In the genomic region with DNA sequence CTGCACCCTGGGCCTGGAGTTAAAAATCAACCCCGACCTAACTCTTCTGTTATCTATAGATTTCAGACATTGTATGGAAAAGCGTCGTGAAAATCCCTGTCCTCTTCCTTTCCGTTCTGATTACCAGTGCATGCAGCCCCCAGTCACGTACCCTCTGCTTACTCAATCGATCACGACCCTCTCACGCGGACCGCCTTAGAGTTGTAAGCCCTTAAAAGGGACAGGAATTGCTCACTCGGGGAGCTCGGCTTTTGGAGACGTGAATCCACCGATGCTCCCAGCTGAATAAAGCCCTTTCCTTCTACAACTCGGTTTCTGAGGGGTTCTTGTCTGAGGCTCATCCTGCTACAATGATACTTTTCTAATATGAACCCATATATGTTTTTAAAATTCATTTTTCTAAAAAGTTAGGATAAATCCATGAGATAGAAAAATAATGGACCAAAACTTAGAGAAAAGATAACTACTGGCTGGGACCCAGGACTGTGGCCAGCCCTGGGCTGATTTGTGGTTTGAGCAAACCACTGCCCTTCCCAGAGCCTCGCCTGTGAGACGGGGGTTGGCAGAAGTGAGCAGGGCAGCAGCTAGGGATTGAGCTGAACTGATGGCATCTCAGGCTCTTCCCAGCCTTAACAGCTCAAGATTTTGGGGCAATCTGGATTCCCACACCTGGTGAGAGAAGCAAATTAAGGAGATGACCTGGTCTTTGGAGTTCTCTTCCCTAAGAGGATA, we compare ENCODE assay signal across 14 cellular contexts. TPM values are rescaled to one million over a fixed set of nuclear protein-coding genes. Genes with fewer than 3 reads are reported as not detected.
A peak's percentile ranks its signal among the peaks of the same experiment; 100 is the strongest.
DNase-seq lines count a peak whose midpoint lies in the region; ATAC-seq, FAIRE-seq and TF ChIP-seq lines count a peak whose summit lies in the region.
"Had no signal": no experiment of that assay in that cellular context is flagged by ENCODE, and none has a peak within 500 bp of the region (broad histone marks: within the 10 kb centered on the region; RNA-seq: fewer than 3 reads in every experiment).

No MANE protein-coding gene starts in this region.

- POLR2A ChIA-PET in PC-9 (lab: Charles Lee; ENCODE audit: unreplicated experiment) (no interaction called here), K562 (lab: Yijun Ruan, JAX) (interaction anchor here (0.7 to 1.7 kb wide), 3 partner anchors 13 to 30 kb away, joined by 3 to 5 read pairs (median 3); no protein-coding TSS in a partner anchor)

- no peak overlapping the region for H3K4me2 ChIP-seq in GM23248 (ENCODE audit: unreplicated experiment)
- H3K4me2 ChIP-seq in PC-9: peak overlapping the region; percentile 85
- no peak overlapping the region for H3K4me2 ChIP-seq in K562 (ENCODE audit: insufficient read depth, low read length)

- H3K9me2 ChIP-seq in GM23248 (ENCODE audit: insufficient read depth) (no peaks in the 10 kb centered on the region), PC-9 (ENCODE audit: insufficient read depth) (no peaks in the 10 kb centered on the region)

- CTCF ChIA-PET in PC-9 (lab: Charles Lee): no interaction called here
- CTCF ChIA-PET in K562 (lab: Yijun Ruan, JAX; ENCODE audit: low intra/inter-chr PET ratio): interaction anchor here (0.9 to 1.2 kb wide), 2 partner anchors 157 to 193 kb away, joined by 3 to 4 read pairs; no protein-coding TSS in a partner anchor

- no peak overlapping the region for H3K27ac ChIP-seq in GM23248
- peak overlapping the region; percentile 100; the same call in 1 of the 2 replicates for H3K27ac ChIP-seq in PC-9
- H3K27ac ChIP-seq in K562 (ENCODE audit: extremely low read depth, low read depth, low read length): no peak overlapping the region
- peak overlapping the region; percentile 46 for H3K27ac ChIP-seq in subcutaneous abdominal adipose tissue (ENCODE audit: low read depth, low read length)
- H3K27ac ChIP-seq: dorsolateral prefrontal cortex, uterus had no signal

- no peaks in the 10 kb centered on the region for H4K20me1 ChIP-seq in GM23248 (ENCODE audit: insufficient read depth)
- no peaks in the 10 kb centered on the region for H4K20me1 ChIP-seq in PC-9 (ENCODE audit: insufficient read depth)
- H4K20me1 ChIP-seq in K562 (replicated peaks; ENCODE audit: control insufficient read depth, insufficient read depth, low read length): no peaks in the 10 kb centered on the region

- no peak for TF ChIP-seq EP300 in K562 (IDR thresholded peaks at IDR 0.05; ENCODE audit: low read length)

- TF ChIP-seq POLR2A in K562 (conservative IDR thresholded peaks at IDR 0.05): no peak

- H3K36me3 ChIP-seq in GM23248 (ENCODE audit: low read depth): no peaks in the 10 kb centered on the region
- H3K36me3 ChIP-seq in PC-9 (ENCODE audit: low read depth): no peaks in the 10 kb centered on the region
- H3K36me3 ChIP-seq in K562 (ENCODE audit: control insufficient read depth, insufficient read depth, low read length): no peaks in the 10 kb centered on the region
- H3K36me3 ChIP-seq in subcutaneous abdominal adipose tissue (ENCODE audit: control insufficient read depth in 5 of 5, insufficient read depth in 5 of 5, low read length in 5 of 5): no peaks in the 10 kb centered on the region
- H3K36me3 ChIP-seq: uterus had no signal

- H3F3A ChIP-seq in GM23248 (ENCODE audit: insufficient read depth): peaks cover 32% of the 10 kb centered on the region
- H3F3A ChIP-seq in PC-9 (ENCODE audit: insufficient read depth, low read depth): peaks cover 34% of the 10 kb centered on the region

- H2AFZ ChIP-seq in GM23248 (no peak overlapping the region), PC-9 (no peak overlapping the region), K562 (ENCODE audit: low read depth, low read length) (no peak overlapping the region)

- intact Hi-C loops in PC-9 (cut with micrococcal nuclease; ENCODE audit: unreplicated experiment): loop anchor here (5.0 kb wide), 2 partner anchors 275 to 370 kb away; partner anchors contain the start of gene DNAJC16
- intact Hi-C loops in K562 (cut with micrococcal nuclease): loop anchor here (2.0 kb wide), 1 partner anchor 150 kb away; no protein-coding TSS in a partner anchor

- in situ Hi-C loops in GM23248 (cut with MboI) (no loop called here), K562 (cut with MboI) (no loop called here)

- H3K9me3 ChIP-seq in GM23248 (ENCODE audit: low read depth) (no peaks in the 10 kb centered on the region), PC-9 (ENCODE audit: insufficient read depth, low read depth) (no peaks in the 10 kb centered on the region), K562 (replicated peaks; ENCODE audit: control insufficient read depth, insufficient read depth, low read depth, low read length) (no peaks in the 10 kb centered on the region), subcutaneous abdominal adipose tissue (ENCODE audit: control insufficient read depth in 5 of 5, low read length in 5 of 5) (no peaks in the 10 kb centered on the region)
- H3K9me3 ChIP-seq: uterus had no signal

- H3K9ac ChIP-seq in GM23248: no peak overlapping the region
- 0 out of 4 replicates have a peak overlapping the region, but pooled peaks of 1 of the 2 experiments have one; percentile 68 for H3K9ac ChIP-seq in K562 (ENCODE audit: insufficient read depth in 1 of 2, low read depth in 2 of 2, low read length in 2 of 2)
- peak overlapping the region in 1 of 5 donors; percentile 59 for H3K9ac ChIP-seq in subcutaneous abdominal adipose tissue (ENCODE audit: low read length in 5 of 5)

- H3K27me3 ChIP-seq in GM23248 (replicated peaks; ENCODE audit: insufficient read depth) (no peaks in the 10 kb centered on the region), PC-9 (ENCODE audit: insufficient read depth, low read depth) (no peaks in the 10 kb centered on the region), K562 (ENCODE audit: control insufficient read depth in 2 of 2, insufficient read depth in 2 of 2, low read length in 2 of 2) (no peaks in the 10 kb centered on the region), subcutaneous abdominal adipose tissue (ENCODE audit: control insufficient read depth in 5 of 5, insufficient read depth in 4 of 5, low read length in 5 of 5) (no peaks in the 10 kb centered on the region)
- H3K27me3 ChIP-seq: dorsolateral prefrontal cortex, uterus had no signal

- WGBS in GM23248 (ENCODE audit: low coverage in 1 of 2, low lambda C conversion rate in 2 of 2, missing lambda C conversion rate in 2 of 2), 2 experiments: 85 to 87% methylated on average over 17 of the region's 17 CpGs
- WGBS in K562 (ENCODE audit: insufficient coverage, low coverage, missing lambda C conversion rate): 35% methylated on average over 17 of the region's 17 CpGs

- BruUV-seq in PC-9 (replicated peaks; lab: Mats Ljungman, UMichigan) (no TSS peak), K562 (replicated peaks; lab: Mats Ljungman, UMichigan) (no TSS peak)

- TF ChIP-seq RAD21 in K562 (CRISPR knock-in tag; conservative IDR thresholded peaks at IDR 0.05 in 1 of 2, IDR thresholded peaks at IDR 0.05 in 1 of 2): no peak

- H3K4me3 ChIP-seq in GM23248 (no peak overlapping the region), PC-9 (no peak overlapping the region; the same call in 1 of the 2 replicates), K562 (no peak overlapping the region), subcutaneous abdominal adipose tissue (ENCODE audit: low read depth in 1 of 5, low read length in 5 of 5) (no peak overlapping the region)
- H3K4me3 ChIP-seq: dorsolateral prefrontal cortex, uterus had no signal

- FAIRE-seq in K562 (lab: Jason Lieb, UNC): no peak

- no peak for ATAC-seq in K562
- no peak for ATAC-seq in GM21723 (IDR thresholded peaks at IDR 0.05; ENCODE audit: unreplicated experiment)
- ATAC-seq: right cardiac atrium had no signal

- H3K4me1 ChIP-seq in GM23248 (ENCODE audit: insufficient read depth) (peaks cover 54% of the 10 kb centered on the region), PC-9 (replicated peaks; ENCODE audit: insufficient read depth) (peaks cover 51% of the 10 kb centered on the region), K562 (replicated peaks in 1 of 2; ENCODE audit: control insufficient read depth in 2 of 2, insufficient read depth in 2 of 2, low read length in 2 of 2) (peaks cover 25 to 28% of the 10 kb centered on the region in 2 experiments), subcutaneous abdominal adipose tissue (ENCODE audit: control insufficient read depth in 5 of 5, insufficient read depth in 5 of 5, low read length in 5 of 5) (peaks cover 16 to 30% (median 27%) of the 10 kb centered on the region in 5 donors)

- DNase-seq in GM23248 (peak; percentile 55), PC-9 (no peak), K562 (ENCODE audit: extremely low read depth in 1 of 4, low spot score in 3 of 4) (peak in 1 of 4 experiments; percentile 6), HT-29 (ENCODE audit: low spot score) (no peak), GM10266 (ENCODE audit: extremely low spot score) (no peak)
- DNase-seq: activated CD4-positive, alpha-beta T cell treated with anti-CD3 and anti-CD28 coated beads for 4 hours; activated T-cell treated with anti-CD3 and anti-CD28 coated beads, Interleukin-2, amount 50 U/mL, for 4 hours; dorsolateral prefrontal cortex; HCEC 1CT; stimulated activated CD4-positive, alpha-beta T cell treated with anti-CD3 and anti-CD28 coated beads, Interleukin-4, amount 100 ng/mL, for 4 hours; uterus had no signal

- no peaks in the 10 kb centered on the region for H3K9me1 ChIP-seq in K562 (ENCODE audit: control insufficient read depth, insufficient read depth, low read length)

- TF ChIP-seq CTCF in PC-9 (conservative IDR thresholded peaks at IDR 0.05): no peak
- TF ChIP-seq CTCF in K562 (IDR thresholded peaks at IDR 0.05 in 2 of 3, conservative IDR thresholded peaks at IDR 0.05 in 1 of 3; ENCODE audit: insufficient read depth in 2 of 3, low read depth in 1 of 3, low read length in 3 of 3): no peak
- no peak for TF ChIP-seq CTCF in GM10266 (IDR thresholded peaks at IDR 0.05; ENCODE audit: control insufficient read depth, insufficient read depth, low read depth, missing control alignments)

- H3K79me2 ChIP-seq in GM23248 (ENCODE audit: insufficient read depth) (no peaks in the 10 kb centered on the region), PC-9 (ENCODE audit: low read depth) (peaks cover 16% of the 10 kb centered on the region; the same call in 1 of the 2 replicates), K562 (ENCODE audit: control insufficient read depth, insufficient read depth, low read length) (no peaks in the 10 kb centered on the region)

RNA-seq across cellular contexts. Expression of gene UQCRHL, which starts 5.0 kb away (rescaled TPM):
- total RNA-seq in GM23248 (2014; rRNA removed; shearing (Covaris generic)): 0.32 and 0.51 TPM in 2 replicates
- polyA plus RNA-seq in GM23248 (2016; fragmentation: Nextera tagmentation; extraction: Ambion mirVana) (0.60 and 0.65 TPM in 2 replicates), K562 (2011; rRNA removed) (26.3 and 27.6 TPM in 2 replicates), K562 (2014; fragmentation: Illumina TruSeq; extraction: Trizol) (17.6 and 18.9 TPM in 2 replicates), K562 (2014; fragmentation: Nextera tagmentation; extraction: Ambion mirVana) (10 to 100 TPM; 20.4 to 25.8 TPM), K562 (2014; rRNA removed) (13.2 and 27.2 TPM in 2 replicates)
- total RNA-seq in PC-9 (2021) (4.9 and 5.1 TPM in 2 replicates), K562 (2014; rRNA removed) (40.7 and 76.9 TPM in 2 replicates), K562 (2014; rRNA removed; fragmentation: Illumina TruSeq; extraction: Trizol) (41.3 and 45.7 TPM in 2 replicates), K562 (2015; rRNA removed; fragmentation: Illumina TruSeq; extraction: Trizol) (19.4 and 21.8 TPM in 2 replicates), K562 (2021) (5.1 and 5.9 TPM in 2 replicates)
- total RNA-seq in K562 (2011; cell fraction: chromatin; rRNA removed; ENCODE audit: low replicate concordance): 2.3 and 3.2 TPM in 2 replicates
- total RNA-seq in K562 (2011; cell fraction: nucleolus; rRNA removed): 2.8 TPM in 2 replicates
- total RNA-seq in K562 (2011; cell fraction: nucleoplasm; rRNA removed): 4.1 and 4.2 TPM in 2 replicates
- polyA plus RNA-seq in K562 (2011; cell fraction: cytosol; rRNA removed): 3.9 and 8.7 TPM in 2 replicates
- 2.2 and 6.0 TPM in 2 replicates for polyA plus RNA-seq in K562 (2011; cell fraction: nucleus; rRNA removed)
- polyA plus RNA-seq in K562 (2012): 9.1 and 25.6 TPM in 2 replicates
- polyA minus RNA-seq in K562 (2011; rRNA and poly(A)+ RNA removed): 6.5 and 7.8 TPM in 2 replicates
- polyA minus RNA-seq in K562 (2011; cell fraction: cytosol; rRNA and poly(A)+ RNA removed): 9.1 and 15.2 TPM in 2 replicates
- 0.67 and 3.4 TPM in 2 replicates for polyA minus RNA-seq in K562 (2011; cell fraction: nucleus; rRNA and poly(A)+ RNA removed)
- total RNA-seq in HT-29 (2014; rRNA removed; shearing (Covaris generic)): 5.5 and 8.0 TPM in 2 replicates

RNA-seq across cellular contexts. Expression of gene FBLIM1, which starts 43.8 kb away (rescaled TPM):
- 59.6 and 69.9 TPM in 2 replicates for total RNA-seq in GM23248 (2014; rRNA removed; shearing (Covaris generic))
- polyA plus RNA-seq in GM23248 (2016; fragmentation: Nextera tagmentation; extraction: Ambion mirVana) (63.3 and 67.3 TPM in 2 replicates), K562 (2011; rRNA removed) (0.14 and 0.43 TPM in 2 replicates), K562 (2014; fragmentation: Illumina TruSeq; extraction: Trizol) (not detected in 2 replicates), K562 (2014; fragmentation: Nextera tagmentation; extraction: Ambion mirVana) (not detected), K562 (2014; rRNA removed) (not detected in 2 replicates)
- total RNA-seq in PC-9 (2021) (57.2 and 114 TPM in 2 replicates), K562 (2014; rRNA removed) (0.04 TPM in 1 of 2 replicates, not detected in the other), K562 (2014; rRNA removed; fragmentation: Illumina TruSeq; extraction: Trizol) (not detected in 2 replicates), K562 (2015; rRNA removed; fragmentation: Illumina TruSeq; extraction: Trizol) (not detected in 2 replicates), K562 (2021) (0.18 and 0.24 TPM in 2 replicates)
- total RNA-seq in K562 (2011; cell fraction: chromatin; rRNA removed; ENCODE audit: low replicate concordance): 0.16 TPM in 1 of 2 replicates, not detected in the other
- total RNA-seq in K562 (2011; cell fraction: nucleolus; rRNA removed): 0.50 TPM in 1 of 2 replicates, not detected in the other
- 0.31 TPM in 1 of 2 replicates, not detected in the other for total RNA-seq in K562 (2011; cell fraction: nucleoplasm; rRNA removed)
- 0.09 and 0.63 TPM in 2 replicates for polyA plus RNA-seq in K562 (2011; cell fraction: cytosol; rRNA removed)
- 0.10 and 0.20 TPM in 2 replicates for polyA plus RNA-seq in K562 (2011; cell fraction: nucleus; rRNA removed)
- 0.04 and 0.48 TPM in 2 replicates for polyA plus RNA-seq in K562 (2012)
- polyA minus RNA-seq in K562 (2011; rRNA and poly(A)+ RNA removed): 0.11 and 0.27 TPM in 2 replicates
- not detected in 2 replicates for polyA minus RNA-seq in K562 (2011; cell fraction: cytosol; rRNA and poly(A)+ RNA removed)
- polyA minus RNA-seq in K562 (2011; cell fraction: nucleus; rRNA and poly(A)+ RNA removed): 0.56 TPM in 1 of 2 replicates, not detected in the other
- total RNA-seq in HT-29 (2014; rRNA removed; shearing (Covaris generic)): 18.0 and 20.9 TPM in 2 replicates

RNA-seq across cellular contexts. Expression of gene SPEN, which starts 45.1 kb away (rescaled TPM):
- 12.5 and 16.5 TPM in 2 replicates for total RNA-seq in GM23248 (2014; rRNA removed; shearing (Covaris generic))
- polyA plus RNA-seq in GM23248 (2016; fragmentation: Nextera tagmentation; extraction: Ambion mirVana) (16.7 and 17.2 TPM in 2 replicates), K562 (2011; rRNA removed) (11.9 and 16.4 TPM in 2 replicates), K562 (2014; fragmentation: Illumina TruSeq; extraction: Trizol) (87.5 and 87.6 TPM in 2 replicates), K562 (2014; fragmentation: Nextera tagmentation; extraction: Ambion mirVana) (10 to 100 TPM in 1 of 2 experiments, 1 to 10 TPM in 1; 5.7 to 13.1 TPM), K562 (2014; rRNA removed) (31.9 and 34.6 TPM in 2 replicates)
- total RNA-seq in PC-9 (2021) (44.9 and 46.8 TPM in 2 replicates), K562 (2014; rRNA removed) (27.2 and 27.8 TPM in 2 replicates), K562 (2014; rRNA removed; fragmentation: Illumina TruSeq; extraction: Trizol) (29.9 and 36.1 TPM in 2 replicates), K562 (2015; rRNA removed; fragmentation: Illumina TruSeq; extraction: Trizol) (24.5 and 29.1 TPM in 2 replicates), K562 (2021) (72.1 and 80.2 TPM in 2 replicates)
- total RNA-seq in K562 (2011; cell fraction: chromatin; rRNA removed; ENCODE audit: low replicate concordance): 154 and 372 TPM in 2 replicates
- 64.2 and 82.1 TPM in 2 replicates for total RNA-seq in K562 (2011; cell fraction: nucleolus; rRNA removed)
- 125 and 165 TPM in 2 replicates for total RNA-seq in K562 (2011; cell fraction: nucleoplasm; rRNA removed)
- polyA plus RNA-seq in K562 (2011; cell fraction: cytosol; rRNA removed): 9.5 and 13.0 TPM in 2 replicates
- polyA plus RNA-seq in K562 (2011; cell fraction: nucleus; rRNA removed): 46.3 and 63.2 TPM in 2 replicates
- polyA plus RNA-seq in K562 (2012): 54.0 and 72.6 TPM in 2 replicates
- polyA minus RNA-seq in K562 (2011; rRNA and poly(A)+ RNA removed): 52.8 and 75.1 TPM in 2 replicates
- polyA minus RNA-seq in K562 (2011; cell fraction: cytosol; rRNA and poly(A)+ RNA removed): 38.6 and 44.5 TPM in 2 replicates
- polyA minus RNA-seq in K562 (2011; cell fraction: nucleus; rRNA and poly(A)+ RNA removed): 32.0 and 67.9 TPM in 2 replicates
- 17.1 and 20.1 TPM in 2 replicates for total RNA-seq in HT-29 (2014; rRNA removed; shearing (Covaris generic))

Comparison
In these comparisons a context has a peak if more than half of its experiments do, and no peak if none do; other contexts are left out.
1. H3K27ac ChIP-seq: peak in PC-9 (single experiment) and subcutaneous abdominal adipose tissue (single experiment); none in GM23248 (single experiment) and K562 (single experiment).
2. RNA of gene FBLIM1, which starts 43.8 kb away (total RNA-seq): 59.6 to 69.9 TPM in GM23248, 57.2 to 114 TPM in PC-9 and 18.0 to 20.9 TPM in HT-29; 0.04 to 0.50 TPM in K562; every median in the first group is over 10 times any median in the second.